ENCODE assay signal across 8 cellular contexts in genomic region chr11:4636962-4637661, GRCh38. TPM values are rescaled to one million over a fixed set of nuclear protein-coding genes. Genes with fewer than 3 reads are reported as not detected.
DNase-seq lines count a peak whose midpoint lies in the region; ATAC-seq and TF ChIP-seq lines count a peak whose summit lies in the region.

Gene OR51D1, plus strand, starts transcription at chr11:4637477. Its CDS starts 2,314 bp downstream, at chr11:4639791.

- no peak within 1 kb of the TSS for H2BK12ac ChIP-seq in mesenchymal stem cell (ENCODE audit: low read length in 2 of 2)

- no peaks in the 10 kb centered on the region for H3K4me1 Mint-ChIP-seq in CD4-positive, alpha-beta T cell (ENCODE audit: low read depth)

- no peak within 1 kb of the TSS for H3K9ac ChIP-seq in mesenchymal stem cell (ENCODE audit: low read length)

- H3K9me3 ChIP-seq in CD4-positive, alpha-beta T cell (ENCODE audit: control insufficient read depth, low read length): no peaks in the 10 kb centered on the region
- H3K9me3 ChIP-seq in mesenchymal stem cell (ENCODE audit: control insufficient read depth, low read length): no peaks in the 10 kb centered on the region

- H2AK5ac ChIP-seq in mesenchymal stem cell (ENCODE audit: low read length, severe bottlenecking): no peak within 1 kb of the TSS

- POLR2A ChIA-PET in CD4-positive, alpha-beta T cell (lab: Charles Lee): interaction anchor here (0.6 to 1.5 kb wide), 3 partner anchors 10 to 991 kb away, joined by 3 to 4 read pairs (median 3); partner anchors contain the start of gene TRIM68

- H2BK120ac ChIP-seq in mesenchymal stem cell (ENCODE audit: low read depth, low read length): no peak within 1 kb of the TSS

- peaks cover 4% of the 10 kb centered on the region for H3K4me1 ChIP-seq in mesenchymal stem cell (ENCODE audit: control insufficient read depth, insufficient read depth, low read depth, low read length)

- peak within 1 kb of the TSS in 1 of 2 experiments; percentile 44 for H3K4me3 ChIP-seq in mesenchymal stem cell (ENCODE audit: insufficient read depth in 1 of 2, low read depth in 1 of 2, low read length in 2 of 2)

- DNase-seq in CD4-positive, alpha-beta T cell: peak; percentile 47 to 72 (median 56)
- DNase-seq in NCI-H524 treated with DMSO at 0.1 percent for 48 hours (lab: John Stamatoyannopoulos, UW) (peak; percentile 41), mesenchymal stem cell (peak; percentile 64)
- peak; percentile 55 to 57 for DNase-seq in activated CD4-positive, alpha-beta T cell treated with anti-CD3 and anti-CD28 coated beads, Interleukin-2, amount 50 U/mL, for 4 hours
- peak; percentile 32 for DNase-seq in effector CD8-positive, alpha-beta T cell (lab: John Stamatoyannopoulos, UW)
- DNase-seq in stimulated activated CD8-positive, alpha-beta memory T cell treated with anti-CD3 and anti-CD28 coated beads, Interleukin-15, amount 100 ng/mL, for 24 hours (ENCODE audit: low read depth): peak; percentile 45

- H2BK5ac ChIP-seq in mesenchymal stem cell (ENCODE audit: low read depth, low read length, poor library complexity, severe bottlenecking): no peak within 1 kb of the TSS

- no peak within 1 kb of the TSS for H2BK15ac ChIP-seq in mesenchymal stem cell (ENCODE audit: low read depth, poor library complexity, severe bottlenecking)

- no peak within 1 kb of the TSS for H2AFZ ChIP-seq in mesenchymal stem cell (ENCODE audit: low read depth, low read length)

- TF ChIP-seq CTCF in CD4-positive, alpha-beta T cell (IDR thresholded peaks at IDR 0.05): peak; percentile 87

- no peak within 1 kb of the TSS for H3K4me3 Mint-ChIP-seq in CD4-positive, alpha-beta T cell

- H3K27ac Mint-ChIP-seq in CD4-positive, alpha-beta T cell: no peak within 1 kb of the TSS

- H3K4ac ChIP-seq in mesenchymal stem cell (ENCODE audit: low read depth in 1 of 2, low read length in 2 of 2): no peak within 1 kb of the TSS

- H4K8ac ChIP-seq in mesenchymal stem cell (ENCODE audit: low read length): no peak within 1 kb of the TSS

- WGBS in mesenchymal stem cell: 43% methylated on average over 17 of the region's 21 CpGs

- H3K4me2 ChIP-seq in mesenchymal stem cell (ENCODE audit: low read length, poor library complexity, severe bottlenecking): peak within 1 kb of the TSS; percentile 29

- intact Hi-C loops in CD4-positive, alpha-beta T cell (cut with DNase I, micrococcal nuclease): loop anchor here (1.0 to 5.0 kb wide), 4 partner anchors 450 to 1716 kb away; partner anchors contain the start of gene OR52N2 (in 1 of the 2)

- CTCF ChIA-PET in CD4-positive, alpha-beta T cell (lab: Charles Lee): interaction anchor here (0.8 to 2.2 kb wide), 5 partner anchors 10 to 1716 kb away, joined by 3 to 6 read pairs (median 5); no protein-coding TSS in a partner anchor

- H4K91ac ChIP-seq in mesenchymal stem cell (ENCODE audit: low read length): no peak within 1 kb of the TSS

- no peak within 1 kb of the TSS for H3K18ac ChIP-seq in mesenchymal stem cell (ENCODE audit: low read depth in 1 of 2, low read length in 2 of 2)

- H3K36me3 ChIP-seq in mesenchymal stem cell (ENCODE audit: control insufficient read depth in 1 of 2, insufficient read depth in 2 of 2, low read depth in 1 of 2, low read length in 2 of 2): no peaks in the 10 kb centered on the region

- ATAC-seq in CD4-positive, alpha-beta T cell (ENCODE audit: poor library complexity): peak; percentile 86
- ATAC-seq in GM19395 (IDR thresholded peaks at IDR 0.05; ENCODE audit: unreplicated experiment) (peak; percentile 98), HG03469 (IDR thresholded peaks at IDR 0.05; ENCODE audit: unreplicated experiment) (peak; percentile 85)

- H3K9me3 Mint-ChIP-seq in CD4-positive, alpha-beta T cell: no peaks in the 10 kb centered on the region

- H3K36me3 Mint-ChIP-seq in CD4-positive, alpha-beta T cell (ENCODE audit: low read depth): no peaks in the 10 kb centered on the region

- H3K27me3 Mint-ChIP-seq in CD4-positive, alpha-beta T cell: peaks cover 24% of the 10 kb centered on the region

- no peaks in the 10 kb centered on the region for H3K79me1 ChIP-seq in mesenchymal stem cell (replicated peaks; ENCODE audit: low read length, poor library complexity, severe bottlenecking)

- no peak within 1 kb of the TSS for H3K14ac ChIP-seq in mesenchymal stem cell (ENCODE audit: low read length in 2 of 2)

- H3K27ac ChIP-seq in CD4-positive, alpha-beta T cell (ENCODE audit: low read depth, low read length): no peak within 1 kb of the TSS
- H3K27ac ChIP-seq in mesenchymal stem cell (ENCODE audit: low read length, poor library complexity, severe bottlenecking): no peak within 1 kb of the TSS

- H3K23ac ChIP-seq in mesenchymal stem cell (ENCODE audit: low read length in 2 of 2): no peak within 1 kb of the TSS

- H3K27me3 ChIP-seq in CD4-positive, alpha-beta T cell (ENCODE audit: control insufficient read depth, insufficient read depth, low read length): peaks cover 7% of the 10 kb centered on the region
- peaks cover 16 to 32% of the 10 kb centered on the region in 2 experiments for H3K27me3 ChIP-seq in mesenchymal stem cell (ENCODE audit: control insufficient read depth in 1 of 2, insufficient read depth in 1 of 2, low read length in 2 of 2)

RNA-seq across cellular contexts. Expression of gene OR51D1, which starts in this region (rescaled TPM):
- not detected for total RNA-seq in CD4-positive, alpha-beta T cell
- not detected for polyA plus RNA-seq in mesenchymal stem cell (2013, experiment 1 of 2)
- polyA plus RNA-seq in mesenchymal stem cell (2013, experiment 2 of 2): not detected

Comparison
In these comparisons a context has a peak if more than half of its experiments do, and no peak if none do; other contexts are left out.
1. Peak in DNase-seq and ATAC-seq in CD4-positive, alpha-beta T cell; RNA of the gene not detected or under 1 TPM.